Comparison of ENCODE assay signal across 2 cellular contexts in genomic region chr2:134062235-134062634, GRCh38.
DNase-seq lines count a peak whose midpoint lies in the region; ATAC-seq, FAIRE-seq and TF ChIP-seq lines count a peak whose summit lies in the region.
"Not testable (repeated sequence)": the region's sequence is repeated elsewhere in the genome, so short reads cannot be mapped to it uniquely, and the experiment has no call there.

No MANE protein-coding gene starts in this region.

- not testable (repeated sequence) for TF ChIP-seq POLR2A in K562 (conservative IDR thresholded peaks at IDR 0.05)

- not testable (repeated sequence) for H3K79me2 ChIP-seq in K562 (ENCODE audit: control insufficient read depth, insufficient read depth, low read length)

- H2AFZ ChIP-seq in K562 (ENCODE audit: low read depth, low read length), result not testable (repeated sequence)

- intact Hi-C loops in K562 (cut with micrococcal nuclease), result not testable (repeated sequence)

- H3K27me3 ChIP-seq in K562 (ENCODE audit: control insufficient read depth in 2 of 2, insufficient read depth in 2 of 2, low read length in 2 of 2), result not testable (repeated sequence)

- H3K27me3 Mint-ChIP-seq in T-helper 17 cell, result not testable (repeated sequence)

- FAIRE-seq in K562 (lab: Jason Lieb, UNC), result not testable (repeated sequence)

- not testable (repeated sequence) for ATAC-seq in T-helper 17 cell, K562

- 8% methylated on average over 2 of the region's 3 CpGs for WGBS in K562 (ENCODE audit: insufficient coverage, low coverage, missing lambda C conversion rate)

- TF ChIP-seq CTCF in K562 (IDR thresholded peaks at IDR 0.05 in 2 of 3, conservative IDR thresholded peaks at IDR 0.05 in 1 of 3; ENCODE audit: insufficient read depth in 2 of 3, low read depth in 1 of 3, low read length in 3 of 3), result not testable (repeated sequence)

- H3K36me3 Mint-ChIP-seq in T-helper 17 cell (ENCODE audit: low read depth), result not testable (repeated sequence)

- H3K27ac ChIP-seq in K562 (ENCODE audit: extremely low read depth, low read depth, low read length), result not testable (repeated sequence)

- POLR2A ChIA-PET in K562 (lab: Yijun Ruan, JAX), result not testable (repeated sequence)

- not testable (repeated sequence) for H3K4me2 ChIP-seq in K562 (ENCODE audit: insufficient read depth, low read length)

- not testable (repeated sequence) for H4K20me1 ChIP-seq in K562 (replicated peaks; ENCODE audit: control insufficient read depth, insufficient read depth, low read length)

- not testable (repeated sequence) for H3K4me1 ChIP-seq in K562 (replicated peaks in 1 of 2; ENCODE audit: control insufficient read depth in 2 of 2, insufficient read depth in 2 of 2, low read length in 2 of 2)

- not testable (repeated sequence) for TF ChIP-seq RAD21 in K562 (CRISPR knock-in tag; conservative IDR thresholded peaks at IDR 0.05 in 1 of 2, IDR thresholded peaks at IDR 0.05 in 1 of 2)

- not testable (repeated sequence) for H3K4me3 ChIP-seq in K562

- not testable (repeated sequence) for H3K36me3 ChIP-seq in K562 (ENCODE audit: control insufficient read depth, insufficient read depth, low read length)

- not testable (repeated sequence) for H3K9me3 ChIP-seq in T-helper 17 cell (ENCODE audit: control insufficient read depth, low read length, poor library complexity, severe bottlenecking); K562 (replicated peaks; ENCODE audit: control insufficient read depth, insufficient read depth, low read depth, low read length)

- CTCF ChIA-PET in K562 (lab: Yijun Ruan, JAX; ENCODE audit: low intra/inter-chr PET ratio), result not testable (repeated sequence)

- not testable (repeated sequence) for BruUV-seq in K562 (replicated peaks; lab: Mats Ljungman, UMichigan)

- H3K9ac ChIP-seq in K562 (ENCODE audit: insufficient read depth in 1 of 2, low read depth in 2 of 2, low read length in 2 of 2), result not testable (repeated sequence)

- in situ Hi-C loops in K562 (cut with MboI), result not testable (repeated sequence)

- H3K4me3 Mint-ChIP-seq in T-helper 17 cell, result not testable (repeated sequence)

- peaks cover 13% of the 10 kb centered on the region for H3K4me1 Mint-ChIP-seq in T-helper 17 cell

- H3K27ac Mint-ChIP-seq in T-helper 17 cell, result peak overlapping the region; percentile 30

- H3K9me1 ChIP-seq in K562 (ENCODE audit: control insufficient read depth, insufficient read depth, low read length), result not testable (repeated sequence)

- not testable (repeated sequence) for TF ChIP-seq EP300 in K562 (IDR thresholded peaks at IDR 0.05; ENCODE audit: low read length)

- DNase-seq in T-helper 17 cell; K562 (ENCODE audit: extremely low read depth in 1 of 4, low spot score in 3 of 4): not testable (repeated sequence)

TF ChIP-seq in K562, 482 proteins besides CTCF, POLR2A, EP300 and RAD21:
- peak; percentile 92 for TF ChIP-seq ZNF507 (tag; conservative IDR thresholded peaks at IDR 0.05)
